In the genomic region with DNA sequence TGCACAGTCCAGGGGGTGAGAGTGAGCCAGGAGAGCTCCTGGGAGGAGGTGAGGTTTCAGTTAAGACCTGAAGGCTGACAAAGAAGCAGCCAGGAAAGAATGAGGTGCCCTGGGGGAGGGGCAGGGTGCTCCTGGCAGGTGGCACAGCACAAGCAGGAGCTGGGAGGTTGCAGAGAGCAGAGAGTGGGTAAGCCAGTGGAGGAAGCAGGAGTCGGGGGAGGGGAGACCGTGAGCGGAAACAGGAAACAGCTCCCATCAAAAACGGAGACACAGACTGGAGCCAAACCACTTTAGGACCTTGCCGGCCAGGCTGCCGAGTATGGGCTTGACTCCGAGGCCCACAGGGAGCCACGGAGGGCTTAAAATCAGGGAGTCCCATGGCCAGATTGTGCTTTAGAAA, we compare ENCODE assay signal across 14 cellular contexts. TPM values are rescaled to one million over a fixed set of nuclear protein-coding genes. Genes with fewer than 3 reads are reported as not detected.
DNase-seq lines count a peak whose midpoint lies in the region; ATAC-seq and TF ChIP-seq lines count a peak whose summit lies in the region.
"Had no signal": no experiment of that assay in that cellular context is flagged by ENCODE, and none has a peak within 500 bp of the region (broad histone marks: within the 10 kb centered on the region; RNA-seq: fewer than 3 reads in every experiment).

No MANE protein-coding gene starts in this region.

- DNase-seq in T-helper 2 cell treated with Interferon-gamma antibody and Interleukin-4, amounts not matched to agents 5 μg/mL and 100 μg/mL, for 36 hours (ENCODE audit: low spot score), result no peak
- no peak for DNase-seq in T-helper 2 cell
- DNase-seq in PC-9, result no peak
- DNase-seq in activated T-cell treated with anti-CD3 and anti-CD28 coated beads, Interleukin-2, amount 50 U/mL, for 4 hours, result no peak
- no peak for DNase-seq in activated effector memory CD4-positive, alpha-beta T cell treated with anti-CD3 and anti-CD28 coated beads, Interleukin-2, amount 50 U/mL, for 16 hours
- DNase-seq: amniotic stem cell, endodermal cell, GF-D8, NCI-H1105 treated with DMSO at 0.1 percent for 48 hours, T-helper 9 cell, transverse colon had no signal

- no peaks in the 10 kb centered on the region for H3K27me3 Mint-ChIP-seq in T-helper 2 cell treated with Interferon-gamma antibody and Interleukin-4, amounts not matched to agents 5 μg/mL and 100 μg/mL, for 36 hours (ENCODE audit: low read depth)
- peaks cover 19% of the 10 kb centered on the region for H3K27me3 Mint-ChIP-seq in activated T-cell treated with anti-CD3 and anti-CD28 coated beads, Interleukin-2, amount 50 U/mL, for 4 hours (ENCODE audit: low read depth)

- ATAC-seq in gastroesophageal sphincter (no peak), GM21390 (IDR thresholded peaks at IDR 0.05; ENCODE audit: unreplicated experiment) (no peak)
- ATAC-seq in activated T-cell treated with anti-CD3 and anti-CD28 coated beads, Interleukin-2, amount 50 U/mL, for 4 hours, result no peak

- H3K36me3 Mint-ChIP-seq in T-helper 2 cell treated with Interferon-gamma antibody and Interleukin-4, amounts not matched to agents 5 μg/mL and 100 μg/mL, for 36 hours (ENCODE audit: low read depth), result no peaks in the 10 kb centered on the region
- no peaks in the 10 kb centered on the region for H3K36me3 Mint-ChIP-seq in activated T-cell treated with anti-CD3 and anti-CD28 coated beads, Interleukin-2, amount 50 U/mL, for 4 hours (ENCODE audit: insufficient read depth)

- peaks cover 5% of the 10 kb centered on the region for H3K4me1 Mint-ChIP-seq in T-helper 2 cell treated with Interferon-gamma antibody and Interleukin-4, amounts not matched to agents 5 μg/mL and 100 μg/mL, for 36 hours (ENCODE audit: low read depth)
- peaks cover 6% of the 10 kb centered on the region for H3K4me1 Mint-ChIP-seq in activated T-cell treated with anti-CD3 and anti-CD28 coated beads, Interleukin-2, amount 50 U/mL, for 4 hours (ENCODE audit: low read depth)

- H3K9me2 ChIP-seq in PC-9 (ENCODE audit: insufficient read depth), result no peaks in the 10 kb centered on the region

- no peak overlapping the region for H3K27ac Mint-ChIP-seq in T-helper 2 cell treated with Interferon-gamma antibody and Interleukin-4, amounts not matched to agents 5 μg/mL and 100 μg/mL, for 36 hours
- H3K27ac Mint-ChIP-seq: endodermal cell had no signal

- POLR2A ChIA-PET in PC-9 (lab: Charles Lee; ENCODE audit: unreplicated experiment), result no interaction called here

- peak overlapping the region; percentile 15 for H3K4me3 Mint-ChIP-seq in T-helper 2 cell treated with Interferon-gamma antibody and Interleukin-4, amounts not matched to agents 5 μg/mL and 100 μg/mL, for 36 hours
- no peak overlapping the region for H3K4me3 Mint-ChIP-seq in activated T-cell treated with anti-CD3 and anti-CD28 coated beads, Interleukin-2, amount 50 U/mL, for 4 hours
- H3K4me3 Mint-ChIP-seq: endodermal cell had no signal

- H2AFZ ChIP-seq in PC-9, result no peak overlapping the region

- TF ChIP-seq CTCF in PC-9 (conservative IDR thresholded peaks at IDR 0.05), result no peak
- no peak for TF ChIP-seq CTCF in gastroesophageal sphincter (IDR thresholded peaks at IDR 0.05)

- H3K9me3 Mint-ChIP-seq in T-helper 2 cell treated with Interferon-gamma antibody and Interleukin-4, amounts not matched to agents 5 μg/mL and 100 μg/mL, for 36 hours, result no peaks in the 10 kb centered on the region
- H3K9me3 Mint-ChIP-seq in activated T-cell treated with anti-CD3 and anti-CD28 coated beads, Interleukin-2, amount 50 U/mL, for 4 hours, result peaks cover 3% of the 10 kb centered on the region
- H3K9me3 Mint-ChIP-seq: endodermal cell had no signal

- H3K4me3 ChIP-seq in PC-9, result no peak overlapping the region
- H3K4me3 ChIP-seq in gastroesophageal sphincter, result no peak overlapping the region
- no peak overlapping the region for H3K4me3 ChIP-seq in subcutaneous abdominal adipose tissue (ENCODE audit: low read depth in 1 of 5, low read length in 5 of 5)
- H3K4me3 ChIP-seq: transverse colon had no signal

- H3K27me3 ChIP-seq in PC-9 (ENCODE audit: insufficient read depth, low read depth) (no peaks in the 10 kb centered on the region), gastroesophageal sphincter (peaks cover 28% of the 10 kb centered on the region), subcutaneous abdominal adipose tissue (ENCODE audit: control insufficient read depth in 5 of 5, insufficient read depth in 4 of 5, low read length in 5 of 5) (no peaks in the 10 kb centered on the region)
- H3K27me3 ChIP-seq: transverse colon had no signal

- H3K36me3 ChIP-seq in PC-9 (ENCODE audit: low read depth) (no peaks in the 10 kb centered on the region; the same call in 1 of the 2 replicates), gastroesophageal sphincter (no peaks in the 10 kb centered on the region), subcutaneous abdominal adipose tissue (ENCODE audit: control insufficient read depth in 5 of 5, insufficient read depth in 5 of 5, low read length in 5 of 5) (no peaks in the 10 kb centered on the region)
- H3K36me3 ChIP-seq: transverse colon had no signal

- no peaks in the 10 kb centered on the region for H3K79me2 ChIP-seq in PC-9 (ENCODE audit: low read depth)

- CTCF ChIA-PET in PC-9 (lab: Charles Lee), result no interaction called here

- no peaks in the 10 kb centered on the region for H4K20me1 ChIP-seq in PC-9 (ENCODE audit: insufficient read depth)

- peaks cover 59% of the 10 kb centered on the region for H3F3A ChIP-seq in PC-9 (ENCODE audit: insufficient read depth, low read depth)

- no peak overlapping the region for H3K9ac ChIP-seq in subcutaneous abdominal adipose tissue (ENCODE audit: low read length in 5 of 5)

- 12 to 33% methylated on average over 5 to 7 of the region's 8 CpGs for WGBS in gastroesophageal sphincter (ENCODE audit: low coverage in 1 of 2), 2 donors

- H3K4me1 ChIP-seq in PC-9 (replicated peaks; ENCODE audit: insufficient read depth), result peaks cover 83% of the 10 kb centered on the region
- H3K4me1 ChIP-seq in gastroesophageal sphincter, result peaks cover 0 to 66% (median 9%) of the 10 kb centered on the region in 3 donors
- H3K4me1 ChIP-seq in subcutaneous abdominal adipose tissue (ENCODE audit: control insufficient read depth in 5 of 5, insufficient read depth in 5 of 5, low read length in 5 of 5), result peaks cover 11 to 66% (median 51%) of the 10 kb centered on the region in 5 donors

- peak overlapping the region; percentile 53 for H3K4me2 ChIP-seq in PC-9

- no TSS peak for BruUV-seq in PC-9 (replicated peaks; lab: Mats Ljungman, UMichigan)

- TF ChIP-seq EP300 in gastroesophageal sphincter (IDR thresholded peaks at IDR 0.05), result no peak

- peak overlapping the region; percentile 89 for H3K27ac ChIP-seq in PC-9
- H3K27ac ChIP-seq in gastroesophageal sphincter, result peak overlapping the region in 3 of 4 donors; percentile 27 to 54 (median 37)
- peak overlapping the region; percentile 62 for H3K27ac ChIP-seq in subcutaneous abdominal adipose tissue (ENCODE audit: low read depth, low read length)

- intact Hi-C loops in PC-9 (cut with micrococcal nuclease; ENCODE audit: unreplicated experiment), result loop anchor here (10.0 kb wide), 1 partner anchor 318 kb away; no protein-coding TSS in a partner anchor

- peaks cover 9% of the 10 kb centered on the region; the same call in 1 of the 2 replicates for H3K9me3 ChIP-seq in PC-9 (ENCODE audit: insufficient read depth, low read depth)
- H3K9me3 ChIP-seq in gastroesophageal sphincter, result no peaks in the 10 kb centered on the region
- H3K9me3 ChIP-seq in subcutaneous abdominal adipose tissue (ENCODE audit: control insufficient read depth in 5 of 5, low read length in 5 of 5), result peaks cover 0 to 5% (median 0%) of the 10 kb centered on the region in 5 donors
- H3K9me3 ChIP-seq: transverse colon had no signal

- TF ChIP-seq POLR2A in gastroesophageal sphincter (IDR thresholded peaks at IDR 0.05), result no peak

RNA-seq across cellular contexts. Expression of a gene that starts 12.1 kb away (rescaled TPM):
- total RNA-seq in PC-9 (2021) (0.57 and 1.8 TPM in 2 replicates), gastroesophageal sphincter (100 to 1,000 TPM in 3 of 4 donors, 10 to 100 TPM in 1; 85.9 to 187 (median 117) TPM)
- total RNA-seq in activated T-cell treated with anti-CD3 and anti-CD28 coated beads, Interleukin-2, amount 50 U/mL, for 4 hours, result under 1 TPM; 0.16 to 0.63 (median 0.16) TPM

RNA-seq across cellular contexts. Expression of a gene that starts 56.7 kb away (rescaled TPM):
- 18.4 and 24.3 TPM in 2 replicates for total RNA-seq in PC-9 (2021)
- total RNA-seq in gastroesophageal sphincter, result 10 to 100 TPM; 22.3 to 37.1 (median 30.0) TPM
- 1 to 10 TPM; 2.0 to 2.6 (median 2.3) TPM for total RNA-seq in activated T-cell treated with anti-CD3 and anti-CD28 coated beads, Interleukin-2, amount 50 U/mL, for 4 hours

Comparison
In these comparisons a context has a peak if more than half of its experiments do, and no peak if none do; other contexts are left out.
1. H3K27ac ChIP-seq: peak in every context shown above with its lines; median percentile 89 in PC-9; 62 in subcutaneous abdominal adipose tissue; 37 in gastroesophageal sphincter.
2. RNA of a gene that starts 12.1 kb away (total RNA-seq): 85.9 to 187 TPM in gastroesophageal sphincter; 0.57 to 1.8 TPM in PC-9 and 0.16 to 0.63 TPM in activated T-cell treated with anti-CD3 and anti-CD28 coated beads, Interleukin-2, amount 50 U/mL, for 4 hours; every median in the first group is over 10 times any median in the second.